8 cellular contexts compared by ENCODE assay signal in the genomic region with DNA sequence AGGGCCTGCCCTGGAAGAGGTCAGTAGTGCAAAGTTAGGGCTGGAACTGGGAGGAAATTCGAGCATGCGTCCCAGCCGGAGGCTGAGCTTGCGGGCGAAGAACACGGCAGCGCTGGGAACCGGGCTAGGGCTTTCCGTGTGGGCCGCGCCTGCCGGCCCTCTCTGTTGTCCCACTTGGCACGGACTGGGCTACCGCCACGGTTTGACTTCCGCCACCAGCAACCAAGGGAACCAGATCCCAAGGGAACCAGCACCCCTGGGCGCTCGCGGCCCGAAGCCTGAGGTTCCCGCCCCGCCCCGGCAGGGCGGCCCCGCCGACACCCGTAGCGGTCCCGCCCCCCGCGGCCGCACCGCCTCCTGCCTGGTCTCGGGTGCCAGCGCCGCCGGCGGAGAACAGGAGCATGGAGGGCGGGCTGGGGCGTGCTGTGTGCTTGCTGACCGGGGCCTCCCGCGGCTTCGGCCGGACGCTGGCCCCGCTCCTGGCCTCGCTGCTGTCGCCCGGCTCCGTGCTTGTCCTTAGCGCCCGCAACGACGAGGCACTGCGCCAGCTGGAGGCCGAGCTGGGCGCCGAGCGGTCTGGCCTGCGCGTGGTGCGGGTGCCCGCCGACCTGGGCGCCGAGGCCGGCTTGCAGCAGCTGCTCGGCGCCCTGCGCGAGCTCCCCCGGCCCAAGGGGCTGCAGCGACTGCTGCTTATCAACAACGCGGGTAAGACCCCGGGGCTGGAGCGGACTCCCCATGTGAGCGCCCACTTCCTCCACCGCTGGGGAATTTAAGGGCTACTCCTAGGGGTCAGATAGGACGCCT. TPM values are rescaled to one million over a fixed set of nuclear protein-coding genes. Genes with fewer than 3 reads are reported as not detected.
A peak's percentile ranks its signal among the peaks of the same experiment; 100 is the strongest.
DNase-seq lines count a peak whose midpoint lies in the region; ATAC-seq and TF ChIP-seq lines count a peak whose summit lies in the region.

SPR (plus strand) TSS at position 377 of the 804 bp plus-strand sequence; CDS start at position 402, 25 bp downstream.

- no peak within 1 kb of the TSS for H2BK120ac ChIP-seq in mesendoderm (ENCODE audit: low read depth, low read length)

- ATAC-seq in HG03280 (IDR thresholded peaks at IDR 0.05; ENCODE audit: unreplicated experiment): peak; percentile 82

- H3K27ac ChIP-seq in BLaER1 treated with 17β-estradiol and CSF1 and Interleukin-3, amounts not matched to agents 10 nM and 100 nM: peak within 1 kb of the TSS; percentile 13 to 70 (median 52); a peak in 17 of 22 replicates
- no peak within 1 kb of the TSS for H3K27ac ChIP-seq in mesendoderm (ENCODE audit: low read depth, low read length)

- DNase-seq in NCI-H69 (lab: John Stamatoyannopoulos, UW): peak; percentile 78
- DNase-seq in activated CD8-positive, alpha-beta memory T cell treated with anti-CD3 and anti-CD28 coated beads for 48 hours (ENCODE audit: low read depth in 2 of 3, low spot score in 2 of 3): peak in 2 of 3 experiments; percentile 55 to 56
- DNase-seq in mesendoderm: no peak
- DNase-seq in stimulated activated CD8-positive, alpha-beta memory T cell treated with anti-CD3 and anti-CD28 coated beads, Interleukin-2, amount 100 ng/mL, for 1 hour (ENCODE audit: low read depth in 2 of 2): peak; percentile 9 to 26

- no peak within 1 kb of the TSS for H2AK5ac ChIP-seq in mesendoderm (ENCODE audit: low read length)

- H3K4me2 ChIP-seq in BLaER1 treated with 17β-estradiol and CSF1 and Interleukin-3, amounts not matched to agents 10 nM and 100 nM: peak within 1 kb of the TSS; percentile 83 to 98 (median 96)
- H3K4me2 ChIP-seq in mesendoderm (ENCODE audit: low read length): peak within 1 kb of the TSS; percentile 78

- no peak within 1 kb of the TSS for H3K4ac ChIP-seq in mesendoderm (ENCODE audit: low read depth, low read length)

- no peak within 1 kb of the TSS for H4K5ac ChIP-seq in mesendoderm (ENCODE audit: low read length)

- in situ Hi-C loops in endometrial microvascular endothelial cells (cut with HindIII; ENCODE audit: inconsistent ontology term, low pct_unique_long_range_greater_than_20kb, low sequenced_read_pairs): loop anchor here (25.0 kb wide), 1 partner anchor 300 kb away; no protein-coding TSS in a partner anchor

- no peak within 1 kb of the TSS for H2BK15ac ChIP-seq in mesendoderm (replicated peaks; ENCODE audit: low read depth)

- peak within 1 kb of the TSS; percentile 84 for H3K56ac ChIP-seq in mesendoderm (ENCODE audit: low read length)

- peak within 1 kb of the TSS; percentile 66 to 81 (median 75) for H3K9ac ChIP-seq in BLaER1 treated with 17β-estradiol and CSF1 and Interleukin-3, amounts not matched to agents 10 nM and 100 nM
- H3K9ac ChIP-seq in mesendoderm (ENCODE audit: low read length): peak within 1 kb of the TSS; percentile 70

- peak; percentile 21 for TF ChIP-seq POLR2A in GM19193 (IDR thresholded peaks at IDR 0.05; ENCODE audit: extremely low read depth, insufficient read depth, insufficient read length)

- peaks cover 0 to 13% (median 9%) of the 10 kb centered on the region in 11 experiments; a peak in 13 of 22 replicates for H3K36me3 ChIP-seq in BLaER1 treated with 17β-estradiol and CSF1 and Interleukin-3, amounts not matched to agents 10 nM and 100 nM
- no peaks in the 10 kb centered on the region for H3K36me3 ChIP-seq in mesendoderm (ENCODE audit: control insufficient read depth, insufficient read depth, low read length)

- no peak within 1 kb of the TSS for H4K8ac ChIP-seq in mesendoderm (ENCODE audit: low read depth, low read length)

- peak within 1 kb of the TSS; percentile 70 to 91 (median 80) for H3K4me3 ChIP-seq in BLaER1 treated with 17β-estradiol and CSF1 and Interleukin-3, amounts not matched to agents 10 nM and 100 nM
- H3K4me3 ChIP-seq in mesendoderm (ENCODE audit: low read length): peak within 1 kb of the TSS; percentile 55

- peak within 1 kb of the TSS; percentile 47 for H3K18ac ChIP-seq in mesendoderm (ENCODE audit: low read length)

- peaks cover 13 to 44% (median 31%) of the 10 kb centered on the region in 11 experiments; a peak in 21 of 22 replicates for H4K20me1 ChIP-seq in BLaER1 treated with 17β-estradiol and CSF1 and Interleukin-3, amounts not matched to agents 10 nM and 100 nM

- no peaks in the 10 kb centered on the region for H3K9me3 ChIP-seq in BLaER1 treated with 17β-estradiol and CSF1 and Interleukin-3, amounts not matched to agents 10 nM and 100 nM (replicated peaks in 1 of 11)

- peaks cover 18 to 48% (median 31%) of the 10 kb centered on the region in 10 experiments for H3K4me1 ChIP-seq in BLaER1 treated with 17β-estradiol and CSF1 and Interleukin-3, amounts not matched to agents 10 nM and 100 nM
- no peaks in the 10 kb centered on the region for H3K4me1 ChIP-seq in mesendoderm (ENCODE audit: control insufficient read depth, low read depth, low read length)

- WGBS in mesendoderm (ENCODE audit: extremely low coverage, insufficient coverage, low lambda C conversion rate): no CpG with 5 or more reads among the region's 81 CpGs

- no peak within 1 kb of the TSS for H3K23ac ChIP-seq in mesendoderm (ENCODE audit: low read length)

- peaks cover 0 to 19% (median 15%) of the 10 kb centered on the region in 11 experiments; a peak in 13 of 22 replicates for H3K27me3 ChIP-seq in BLaER1 treated with 17β-estradiol and CSF1 and Interleukin-3, amounts not matched to agents 10 nM and 100 nM
- H3K27me3 ChIP-seq in mesendoderm (ENCODE audit: insufficient read depth, low read length, poor library complexity): peaks cover 4% of the 10 kb centered on the region

- no peaks in the 10 kb centered on the region for H3K79me2 ChIP-seq in mesendoderm (ENCODE audit: control insufficient read depth, insufficient read depth, low read length)

- H3K79me1 ChIP-seq in mesendoderm (ENCODE audit: low read length): no peaks in the 10 kb centered on the region

- H2BK5ac ChIP-seq in mesendoderm (ENCODE audit: low read length): no peak within 1 kb of the TSS

RNA-seq across cellular contexts. Expression of gene SPR, which starts in this region (rescaled TPM):
- total RNA-seq in endometrial microvascular endothelial cells (ENCODE audit: inconsistent ontology term): 55.0 TPM
- 2.6 TPM for polyA plus RNA-seq in mesendoderm (2013, experiment 1 of 2)
- 2.6 TPM for polyA plus RNA-seq in mesendoderm (2013, experiment 2 of 2)
